ENCODE assay signal across 8 cellular contexts in genomic region chr11:61752117-61752924, GRCh38. TPM values are rescaled to one million over a fixed set of nuclear protein-coding genes. Genes with fewer than 3 reads are reported as not detected.
A peak's percentile ranks its signal among the peaks of the same experiment; 100 is the strongest.
DNase-seq lines count a peak whose midpoint lies in the region; ATAC-seq lines count a peak whose summit lies in the region.

Gene MYRF, plus strand, starts transcription at chr11:61752636. Its CDS starts 109 bp downstream, at chr11:61752745.

- intact Hi-C loops in left colon (cut with DNase I, micrococcal nuclease): no loop called here

- peak; percentile 75 to 82 for ATAC-seq in activated CD4-positive, CD25-positive, alpha-beta regulatory T cell treated with anti-CD3 and anti-CD28 coated beads, Interleukin-2, amount 50 U/mL, for 24 hours
- ATAC-seq in left colon: peak; percentile 48
- ATAC-seq in GM18867 (IDR thresholded peaks at IDR 0.05; ENCODE audit: unreplicated experiment): no peak

- peak; percentile 56 for DNase-seq in EL
- DNase-seq in HuH-7.5 (ENCODE audit: low spot score): peak; percentile 95
- DNase-seq in central memory CD4-positive, alpha-beta T cell: peak; percentile 40
- DNase-seq in left colon: peak in 1 of 2 donors; percentile 67
- DNase-seq in stimulated activated CD4-positive, alpha-beta T cell treated with anti-CD3 and anti-CD28 coated beads, Interleukin-4, amount 100 ng/mL, for 24 hours: peak; percentile 54
- DNase-seq in SIG-M5 treated with dmso at 0.1 percent for 504 hours (lab: John Stamatoyannopoulos, UW; ENCODE audit: unreplicated experiment): no peak

RNA-seq across cellular contexts. Expression of gene MYRF, which starts in this region (rescaled TPM):
- 10 to 100 TPM in 1 of 2 donors, 1 to 10 TPM in 1; 4.6 to 15.6 TPM for total RNA-seq in left colon
